Comparison of ENCODE assay signal across 18 cellular contexts in genomic region chr1:168688679-168689657, GRCh38. TPM values are rescaled to one million over a fixed set of nuclear protein-coding genes. Genes with fewer than 3 reads are reported as not detected.
DNase-seq lines count a peak whose midpoint lies in the region; ATAC-seq, FAIRE-seq and TF ChIP-seq lines count a peak whose summit lies in the region.
"Had no signal": no experiment of that assay in that cellular context is flagged by ENCODE, and none has a peak within 500 bp of the region (broad histone marks: within the 10 kb centered on the region; RNA-seq: fewer than 3 reads in every experiment).

No MANE protein-coding gene starts in this region.

- 56 to 59% methylated on average over 7 of the region's 7 CpGs for WGBS in thyroid gland, 2 donors

- no peak for TF ChIP-seq POLR2A in thyroid gland (IDR thresholded peaks at IDR 0.05)

- no peak overlapping the region for H3K4me3 ChIP-seq in thyroid gland (replicated peaks in 1 of 3)
- H3K4me3 ChIP-seq: vagina had no signal

- H3K27ac ChIP-seq in thyroid gland = peak overlapping the region in 2 of 3 donors; percentile 33 to 36
- H3K27ac ChIP-seq: vagina had no signal

- no peaks in the 10 kb centered on the region for H3K9me3 ChIP-seq in thyroid gland
- H3K9me3 ChIP-seq: vagina had no signal

- no peaks in the 10 kb centered on the region for H3K36me3 ChIP-seq in thyroid gland
- H3K36me3 ChIP-seq: vagina had no signal

- TF ChIP-seq CTCF in thyroid gland (IDR thresholded peaks at IDR 0.05) = no peak

- FAIRE-seq in HTR-8/SVneo (lab: Jason Lieb, UNC) = no peak
- FAIRE-seq: GM19239, kidney had no signal

- intact Hi-C loops in thyroid gland (cut with DNase I) = no loop called here

- ATAC-seq in left lobe of liver = no peak
- ATAC-seq: activated T-cell treated with anti-CD3 and anti-CD28 coated beads, Interleukin-2, amount 50 U/mL, for 72 hours had no signal

- peak; percentile 20 for DNase-seq in NCI-H345 (lab: John Stamatoyannopoulos, UW)
- DNase-seq in NCI-H345 treated with DMSO at 0.1 percent for 48 hours (lab: John Stamatoyannopoulos, UW; ENCODE audit: unreplicated experiment) = no peak
- DNase-seq in NCI-H748 treated with DMSO at 0.1 percent for 48 hours (lab: John Stamatoyannopoulos, UW) = peak; percentile 90
- peak; percentile 41 for DNase-seq in midbrain (lab: John Stamatoyannopoulos, UW)
- DNase-seq in thyroid gland = peak; percentile 20
- DNase-seq in NCI-H524 (lab: John Stamatoyannopoulos, UW) = no peak
- no peak for DNase-seq in left lobe of liver (ENCODE audit: low spot score)
- DNase-seq in HTR-8/SVneo (ENCODE audit: insufficient read length, low spot score) = no peak
- DNase-seq: activated T-cell treated with anti-CD3 and anti-CD28 coated beads, Interleukin-2, amount 50 U/mL, for 72 hours; CD4-positive, alpha-beta T cell; GF-D8; kidney; stimulated activated CD4-positive, alpha-beta T cell treated with anti-CD3 and anti-CD28 coated beads, Interleukin-2, amount 100 ng/mL, for 48 hours; T1000 had no signal

- peaks cover 24 to 30% of the 10 kb centered on the region in 2 donors for H3K4me1 ChIP-seq in thyroid gland
- H3K4me1 ChIP-seq: vagina had no signal

- H3K27me3 ChIP-seq in thyroid gland = no peaks in the 10 kb centered on the region
- H3K27me3 ChIP-seq: vagina had no signal

RNA-seq across cellular contexts. Expression of gene DPT, which starts 40.0 kb away (rescaled TPM):
- total RNA-seq in thyroid gland = 100 to 1,000 TPM in 1 of 4 donors, 10 to 100 TPM in 3; 30.9 to 141 (median 56.5) TPM
- 1.3 TPM for total RNA-seq in left lobe of liver
- total RNA-seq: A673; activated T-cell treated with anti-CD3 and anti-CD28 coated beads, Interleukin-2, amount 50 U/mL, for 72 hours; CD4-positive, alpha-beta T cell; pulmonary artery endothelial cell had no signal

Comparison
In these comparisons a context has a peak if more than half of its experiments do, and no peak if none do; other contexts are left out.
1. DNase-seq: peak in NCI-H345 (single experiment), NCI-H748 treated with DMSO at 0.1 percent for 48 hours (single experiment), midbrain (single experiment) and thyroid gland (2 of 2); none in NCI-H345 treated with DMSO at 0.1 percent for 48 hours (single experiment), NCI-H524 (0 of 2), left lobe of liver (single experiment) and HTR-8/SVneo (single experiment).
2. RNA of gene DPT, which starts 40.0 kb away (total RNA-seq): 30.9 to 141 TPM in thyroid gland; 1.3 TPM in left lobe of liver (single experiment); every median in the first group is over 10 times any median in the second.